ENCODE assay signal across 8 cellular contexts in genomic region chr5:134227259-134227658, GRCh38. TPM values are rescaled to one million over a fixed set of nuclear protein-coding genes. Genes with fewer than 3 reads are reported as not detected.
DNase-seq lines count a peak whose midpoint lies in the region; ATAC-seq, FAIRE-seq and TF ChIP-seq lines count a peak whose summit lies in the region.

No MANE protein-coding gene starts in this region.

- peaks cover 9% of the 10 kb centered on the region for H3K4me1 Mint-ChIP-seq in astrocyte (ENCODE audit: low read depth, unreplicated experiment)

- H3K27me3 ChIP-seq in astrocyte (ENCODE audit: insufficient read depth, low read length): no peaks in the 10 kb centered on the region

- H3K4me3 ChIP-seq in GM08714 (ENCODE audit: low read length): peak overlapping the region; percentile 99; the same call in 1 of the 2 replicates
- H3K4me3 ChIP-seq in astrocyte (ENCODE audit: insufficient read depth, low read depth, low read length): peak overlapping the region; percentile 87
- peak overlapping the region in 4 of 7 experiments; percentile 85 to 98 (median 90) for H3K4me3 ChIP-seq in skin epidermis

- no peak for TF ChIP-seq CTCF in astrocyte (IDR thresholded peaks at IDR 0.05; ENCODE audit: insufficient read depth, low read depth, low read length)

- H4K20me1 ChIP-seq in astrocyte (ENCODE audit: insufficient read depth, low read length): peaks cover 31% of the 10 kb centered on the region

- H2AFZ ChIP-seq in astrocyte (ENCODE audit: low read depth, low read length): no peak overlapping the region

- no peaks in the 10 kb centered on the region for H3K27me3 Mint-ChIP-seq in astrocyte (ENCODE audit: low read depth, unreplicated experiment)

- H3K4me1 ChIP-seq in astrocyte (ENCODE audit: insufficient read depth, low read length): peaks cover 17% of the 10 kb centered on the region

- peak overlapping the region; percentile 98 for H3K4me2 ChIP-seq in astrocyte (ENCODE audit: low read length)

- no peaks in the 10 kb centered on the region for H3K36me3 Mint-ChIP-seq in astrocyte (ENCODE audit: low read depth, unreplicated experiment)

- H3K4me3 Mint-ChIP-seq in astrocyte (ENCODE audit: unreplicated experiment): peak overlapping the region; percentile 91

- peak overlapping the region; percentile 100 for H3K9ac ChIP-seq in astrocyte (ENCODE audit: low read length)

- no peaks in the 10 kb centered on the region for H3K9me3 Mint-ChIP-seq in astrocyte (ENCODE audit: unreplicated experiment)

- FAIRE-seq in astrocyte (lab: Jason Lieb, UNC): no peak

- no peak for ATAC-seq in HG03135 (IDR thresholded peaks at IDR 0.05; ENCODE audit: unreplicated experiment)
- no peak for ATAC-seq in GM21367 (IDR thresholded peaks at IDR 0.05; ENCODE audit: unreplicated experiment)

- H3K36me3 ChIP-seq in astrocyte (ENCODE audit: insufficient read depth, low read length): no peaks in the 10 kb centered on the region

- no peaks in the 10 kb centered on the region for H3K9me3 ChIP-seq in astrocyte (ENCODE audit: insufficient read depth, low read depth, low read length)

- DNase-seq in NCI-H2227 (lab: John Stamatoyannopoulos, UW; ENCODE audit: unreplicated experiment) (peak; percentile 78), astrocyte (ENCODE audit: low read depth) (no peak), iPS-NIHi11 (ENCODE audit: low spot score) (peak; percentile 58), GM19238 (ENCODE audit: insufficient read length, low spot score) (no peak)

- peaks cover 50% of the 10 kb centered on the region for H3K79me2 ChIP-seq in astrocyte (ENCODE audit: insufficient read depth, low read length)

- H3K27ac ChIP-seq in astrocyte (ENCODE audit: low read depth, low read length) (no peak overlapping the region), skin epidermis (peak overlapping the region in 20 of 21 experiments; percentile 96 to 100 (median 100))

- H3K27ac Mint-ChIP-seq in astrocyte (ENCODE audit: unreplicated experiment): peak overlapping the region; percentile 94

RNA-seq across cellular contexts. Expression of gene PPP2CA, which starts 1.4 kb away (rescaled TPM):
- total RNA-seq in astrocyte: 172 and 180 TPM in 2 replicates

RNA-seq across cellular contexts. Expression of gene SKP1, which starts 50.5 kb away (rescaled TPM):
- 375 and 399 TPM in 2 replicates for total RNA-seq in astrocyte

Comparison
In these comparisons a context has a peak if more than half of its experiments do, and no peak if none do; other contexts are left out.
1. DNase-seq: peak in NCI-H2227 (single experiment) and iPS-NIHi11 (single experiment); none in astrocyte (single experiment) and GM19238 (single experiment).
2. Peak in every context shown above with its lines, with median percentiles within 50 percentile points of each other: H3K4me3 ChIP-seq.